ENCODE assay signal across 24 cellular contexts in genomic region chr7:50275430-50275829, GRCh38. TPM values are rescaled to one million over a fixed set of nuclear protein-coding genes. Genes with fewer than 3 reads are reported as not detected.
"Had no signal": no experiment of that assay in that cellular context is flagged by ENCODE, and none has a peak within 500 bp of the region (broad histone marks: within the 10 kb centered on the region; RNA-seq: fewer than 3 reads in every experiment).

No MANE protein-coding gene starts in this region.

- H3K27me3 ChIP-seq: foreskin keratinocyte, neural progenitor cell, upper lobe of right lung had no signal

- H3K27me3 Mint-ChIP-seq: naive thymus-derived CD8-positive, alpha-beta T cell had no signal

- H3K4me3 ChIP-seq: lower lobe of right lung, neural progenitor cell, thoracic aorta, upper lobe of right lung had no signal

- H3K9ac ChIP-seq: neural progenitor cell had no signal

- ATAC-seq: activated T-cell treated with anti-CD3 and anti-CD28 coated beads, Interleukin-2, amount 50 U/mL, for 72 hours; foreskin keratinocyte; lower lobe of right lung; naive thymus-derived CD8-positive, alpha-beta T cell; upper lobe of right lung had no signal

- FAIRE-seq: astrocyte, kidney had no signal

- H2AFZ ChIP-seq: neural progenitor cell had no signal

- H3K4me1 ChIP-seq: foreskin keratinocyte, lower lobe of right lung, neural progenitor cell, upper lobe of right lung had no signal

- DNase-seq: activated CD4-positive, alpha-beta memory T cell treated with anti-CD3 and anti-CD28 coated beads, Interleukin-2, amount 10 ng/mL, durations not matched to agents 7 days and 5 days; activated CD4-positive, alpha-beta T cell treated with anti-CD3 and anti-CD28 coated beads for 48 hours; activated CD4-positive, CD25-positive, alpha-beta regulatory T cell; activated effector memory CD4-positive, alpha-beta T cell treated with anti-CD3 and anti-CD28 coated beads, Interleukin-2, amount 50 U/mL, for 16 hours; activated naive CD4-positive, alpha-beta T cell treated with anti-CD3 and anti-CD28 coated beads, Interleukin-2, amount 50 U/mL, for 16 hours; activated T-cell treated with anti-CD3 and anti-CD28 coated beads, Interleukin-2, amount 50 U/mL, for 72 hours; central memory CD4-positive, alpha-beta T cell; dermis blood vessel endothelial cell; effector memory CD4-positive, alpha-beta T cell; foreskin keratinocyte; kidney; lower lobe of right lung; naive thymus-derived CD8-positive, alpha-beta T cell; retina; stimulated activated CD4-positive, alpha-beta T cell treated with anti-CD3 and anti-CD28 coated beads, Interleukin-2, amount 100 ng/mL, for 48 hours; stimulated activated CD8-positive, alpha-beta memory T cell treated with anti-CD3 and anti-CD28 coated beads, Interleukin-4, amount 100 ng/mL, for 48 hours; stimulated activated naive CD4-positive, alpha-beta T cell treated with Interleukin-2 at 50 U/mL for 16 hours; T1000; upper lobe of right lung had no signal

- H3K36me3 Mint-ChIP-seq: neural progenitor cell had no signal

- H3K4me2 ChIP-seq: neural progenitor cell had no signal

- H3K4me3 Mint-ChIP-seq: activated CD4-positive, alpha-beta memory T cell treated with anti-CD3 and anti-CD28 coated beads, Interleukin-2, amount 10 ng/mL, durations not matched to agents 7 days and 5 days; neural progenitor cell; T-helper 1 cell treated with Interleukin-12 subunit alpha and Interleukin-12 subunit beta and Interleukin-4 antibody, amounts not matched to agents 30 μg/mL and 1 μg/mL, for 36 hours had no signal

- H3K36me3 ChIP-seq: lower lobe of right lung, neural progenitor cell, thoracic aorta, upper lobe of right lung had no signal

- H3K4me1 Mint-ChIP-seq: neural progenitor cell had no signal

- H3K27ac ChIP-seq: foreskin keratinocyte, lower lobe of right lung, neural progenitor cell, thoracic aorta, upper lobe of right lung had no signal

- H3K27ac Mint-ChIP-seq: activated CD4-positive, alpha-beta memory T cell treated with anti-CD3 and anti-CD28 coated beads, Interleukin-2, amount 10 ng/mL, durations not matched to agents 7 days and 5 days; activated T-cell treated with anti-CD3 and anti-CD28 coated beads, Interleukin-2, amount 50 U/mL, for 72 hours; neural progenitor cell; T-helper 1 cell treated with Interleukin-12 subunit alpha and Interleukin-12 subunit beta and Interleukin-4 antibody, amounts not matched to agents 30 μg/mL and 1 μg/mL, for 36 hours had no signal

- H3K9me3 ChIP-seq: lower lobe of right lung, thoracic aorta, upper lobe of right lung had no signal

RNA-seq across cellular contexts. Expression of gene IKZF1, which starts 29.1 kb away (rescaled TPM):
- total RNA-seq: foreskin keratinocyte, glomerular endothelial cell had no signal
- polyA plus RNA-seq: foreskin keratinocyte had no signal
